In genomic region chr19:13162749-13163608, GRCh38 we compare ENCODE assay signal across 1 cellular context.
TF ChIP-seq lines count a peak whose summit lies in the region.

No MANE protein-coding gene starts in this region.

TF ChIP-seq in HepG2, 621 proteins besides CTCF, POLR2A, EP300 and RAD21 (continued from another document and continues in another):
- no peak for TF ChIP-seq ZNF512 (CRISPR knock-in tag; IDR thresholded peaks at IDR 0.05)
- no peak for TF ChIP-seq ZNF83 (CRISPR knock-in tag; IDR thresholded peaks at IDR 0.05; ENCODE audit: borderline replicate concordance)
- peak; percentile 92 for TF ChIP-seq ZNF350 (CRISPR knock-in tag; IDR thresholded peaks at IDR 0.05; ENCODE audit: borderline replicate concordance, low read depth)
- peak; percentile 77 for TF ChIP-seq KMT2B (CRISPR knock-in tag; IDR thresholded peaks at IDR 0.05)
- TF ChIP-seq RORA (CRISPR knock-in tag; IDR thresholded peaks at IDR 0.05), result no peak
- peak; percentile 64 for TF ChIP-seq FOXA3 (CRISPR knock-in tag; IDR thresholded peaks at IDR 0.05)
- peak; percentile 78; the same call in 1 of the 2 replicates for TF ChIP-seq ZNF317 (CRISPR knock-in tag; IDR thresholded peaks at IDR 0.05)
- no peak; the same call in 1 of the 2 replicates for TF ChIP-seq ISL2 (CRISPR knock-in tag; IDR thresholded peaks at IDR 0.05)
- peak; percentile 67; the same call in 1 of the 2 replicates for TF ChIP-seq ZNF292 (CRISPR knock-in tag; IDR thresholded peaks at IDR 0.05; ENCODE audit: borderline replicate concordance, low read depth)
- TF ChIP-seq NRL (CRISPR knock-in tag; IDR thresholded peaks at IDR 0.05; ENCODE audit: borderline replicate concordance), result peak; percentile 39; the same call in 1 of the 2 replicates
- no peak for TF ChIP-seq ZNF878 (CRISPR knock-in tag; IDR thresholded peaks at IDR 0.05)
- 0 out of 2 replicates have a peak, but pooled peaks have one; percentile 70 for TF ChIP-seq ZNF746 (CRISPR knock-in tag; IDR thresholded peaks at IDR 0.05)
- peak; percentile 32; the same call in 1 of the 2 replicates for TF ChIP-seq ZFP90 (CRISPR knock-in tag; IDR thresholded peaks at IDR 0.05; ENCODE audit: borderline replicate concordance)
- TF ChIP-seq JARID2 (CRISPR knock-in tag; IDR thresholded peaks at IDR 0.05; ENCODE audit: insufficient replicate concordance), result peak; percentile 75
- no peak for TF ChIP-seq ZFAT (CRISPR knock-in tag; conservative IDR thresholded peaks at IDR 0.05)
- peak; percentile 45; the same call in 1 of the 2 replicates for TF ChIP-seq SMAD3 (CRISPR knock-in tag; IDR thresholded peaks at IDR 0.05)
- no peak for TF ChIP-seq PLRG1 (conservative IDR thresholded peaks at IDR 0.05)
- no peak for TF ChIP-seq CC2D1A (CRISPR knock-in tag; IDR thresholded peaks at IDR 0.05)
- TF ChIP-seq HDAC2 (CRISPR knock-in tag; IDR thresholded peaks at IDR 0.05), result peak; percentile 83
- 0 out of 2 replicates have a peak, but pooled peaks have one; percentile 72 for TF ChIP-seq HNRNPL (IDR thresholded peaks at IDR 0.05; ENCODE audit: low read depth, low read length)
- peak; percentile 93 for TF ChIP-seq ERF (CRISPR knock-in tag; IDR thresholded peaks at IDR 0.05)
- no peak for TF ChIP-seq ZNF646 (CRISPR knock-in tag; IDR thresholded peaks at IDR 0.05)
- peak; percentile 70; the same call in 1 of the 2 replicates for TF ChIP-seq ZNF724P (CRISPR knock-in tag; IDR thresholded peaks at IDR 0.05; ENCODE audit: borderline replicate concordance)
- TF ChIP-seq ZNF329 (CRISPR knock-in tag; IDR thresholded peaks at IDR 0.05; ENCODE audit: low read depth), result 0 out of 2 replicates have a peak, but pooled peaks have one; percentile 32
- peak; percentile 90 for TF ChIP-seq SAP130 (CRISPR knock-in tag; IDR thresholded peaks at IDR 0.05; ENCODE audit: low read depth)
- peak; percentile 54; the same call in 1 of the 2 replicates for TF ChIP-seq SMAD1 (CRISPR knock-in tag; IDR thresholded peaks at IDR 0.05; ENCODE audit: borderline replicate concordance, low read depth)
- TF ChIP-seq NCOA2 (CRISPR knock-in tag; IDR thresholded peaks at IDR 0.05), result peak; percentile 77
- peak; percentile 80 for TF ChIP-seq ZNF121 (CRISPR knock-in tag; IDR thresholded peaks at IDR 0.05)
- TF ChIP-seq HIVEP1 (CRISPR knock-in tag; IDR thresholded peaks at IDR 0.05), result peak; percentile 56; the same call in 1 of the 2 replicates
- peak; percentile 95 for TF ChIP-seq ZBTB7A (CRISPR knock-in tag; IDR thresholded peaks at IDR 0.05)
- peak; percentile 68 for TF ChIP-seq GATAD1 (CRISPR knock-in tag; IDR thresholded peaks at IDR 0.05)
- peak; percentile 65; the same call in 1 of the 2 replicates for TF ChIP-seq PRDM15 (CRISPR knock-in tag; IDR thresholded peaks at IDR 0.05)
- no peak for TF ChIP-seq HMG20A (CRISPR knock-in tag; IDR thresholded peaks at IDR 0.05; ENCODE audit: borderline replicate concordance)
- TF ChIP-seq ZMYM2 (CRISPR knock-in tag; IDR thresholded peaks at IDR 0.05), result peak; percentile 99
- peak; percentile 30; the same call in 1 of the 2 replicates for TF ChIP-seq STAG1 (CRISPR knock-in tag; IDR thresholded peaks at IDR 0.05)
- peak; percentile 88 for TF ChIP-seq ATF2 (CRISPR knock-in tag; IDR thresholded peaks at IDR 0.05)
- TF ChIP-seq ARID5B (CRISPR knock-in tag; IDR thresholded peaks at IDR 0.05), result peak; percentile 79; the same call in 1 of the 2 replicates
- no peak for TF ChIP-seq ZNF512B (CRISPR knock-in tag; IDR thresholded peaks at IDR 0.05; ENCODE audit: borderline replicate concordance)
- TF ChIP-seq SNAI1 (CRISPR knock-in tag; IDR thresholded peaks at IDR 0.05; ENCODE audit: borderline replicate concordance), result peak; percentile 62
- no peak for TF ChIP-seq ZNF30 (CRISPR knock-in tag; IDR thresholded peaks at IDR 0.05)
- TF ChIP-seq JUND (CRISPR knock-in tag; IDR thresholded peaks at IDR 0.05), result 0 out of 2 replicates have a peak, but pooled peaks have one; percentile 28
- peak; percentile 99 for TF ChIP-seq HNF4A (CRISPR knock-in tag; IDR thresholded peaks at IDR 0.05)
- TF ChIP-seq NFYC (CRISPR knock-in tag; IDR thresholded peaks at IDR 0.05), result peak; percentile 59
- TF ChIP-seq SP5 (CRISPR knock-in tag; IDR thresholded peaks at IDR 0.05; ENCODE audit: borderline replicate concordance, low read depth), result peak; percentile 86
- TF ChIP-seq ZNF572 (CRISPR knock-in tag; IDR thresholded peaks at IDR 0.05), result 0 out of 2 replicates have a peak, but pooled peaks have one; percentile 67
- TF ChIP-seq AGO1 (IDR thresholded peaks at IDR 0.05; ENCODE audit: low read depth, low read length, poor library complexity, severe bottlenecking), result peak; percentile 68
